ENCODE assay signal across 19 cellular contexts in genomic region chr10:69797959-69798358, GRCh38. TPM values are rescaled to one million over a fixed set of nuclear protein-coding genes. Genes with fewer than 3 reads are reported as not detected.
"Had no signal": no experiment of that assay in that cellular context is flagged by ENCODE, and none has a peak within 500 bp of the region (broad histone marks: within the 10 kb centered on the region; RNA-seq: fewer than 3 reads in every experiment).

No MANE protein-coding gene starts in this region.

- H3K4me3 ChIP-seq: smooth muscle cell, stomach, transverse colon had no signal

- H3K36me3 ChIP-seq: stomach, transverse colon had no signal

- H3K9me3 ChIP-seq: transverse colon had no signal

- H3K4me1 Mint-ChIP-seq: stimulated activated memory B cell treated with anti-CD40 and anti-IgM and Interleukin-4, amounts not matched to agents 10 μg/mL and 1 μg/mL and 100 μg/mL, for 72 hours had no signal

- H3K27ac ChIP-seq: stomach, transverse colon had no signal

- H3K27ac Mint-ChIP-seq: activated naive CD4-positive, alpha-beta T cell treated with anti-CD3 and anti-CD28 coated beads, Interleukin-2, amount 50 U/mL, for 72 hours; brain; memory B cell; stimulated activated memory B cell treated with anti-CD40 and anti-IgM and Interleukin-4, amounts not matched to agents 10 μg/mL and 1 μg/mL and 100 μg/mL, for 72 hours; WTC11 had no signal

- DNase-seq: activated T-cell treated with anti-CD3 and anti-CD28 coated beads, Interleukin-2, amount 50 U/mL, for 1 hour; aorta; central memory CD4-positive, alpha-beta T cell; effector memory CD4-positive, alpha-beta T cell; glutamatergic neuron; hippocampal formation; nucleus accumbens; stimulated activated CD4-positive, alpha-beta T cell treated with anti-CD3 and anti-CD28 coated beads, Interleukin-15, amount 100 ng/mL, for 24 hours; stomach; T1000; transverse colon had no signal

- H3K4me2 ChIP-seq: smooth muscle cell had no signal

- H3K36me3 Mint-ChIP-seq: brain; memory B cell; stimulated activated memory B cell treated with anti-CD40 and anti-IgM and Interleukin-4, amounts not matched to agents 10 μg/mL and 1 μg/mL and 100 μg/mL, for 72 hours had no signal

- H3K4me3 Mint-ChIP-seq: brain; memory B cell; stimulated activated memory B cell treated with anti-CD40 and anti-IgM and Interleukin-4, amounts not matched to agents 10 μg/mL and 1 μg/mL and 100 μg/mL, for 72 hours; WTC11 had no signal

- ATAC-seq: activated naive CD4-positive, alpha-beta T cell treated with anti-CD3 and anti-CD28 coated beads, Interleukin-2, amount 50 U/mL, for 72 hours; esophagus mucosa; sciatic nerve; stimulated activated memory B cell treated with anti-CD40 and anti-IgM and Interleukin-4, amounts not matched to agents 10 μg/mL and 1 μg/mL and 100 μg/mL, for 72 hours; WTC11 had no signal

RNA-seq across cellular contexts. Expression of gene COL13A1, which starts 3.7 kb away (rescaled TPM):
- total RNA-seq: activated naive CD4-positive, alpha-beta T cell treated with anti-CD3 and anti-CD28 coated beads, Interleukin-2, amount 50 U/mL, for 72 hours had no signal
